Comparison of ENCODE assay signal across 1 cellular context in the genomic region with DNA sequence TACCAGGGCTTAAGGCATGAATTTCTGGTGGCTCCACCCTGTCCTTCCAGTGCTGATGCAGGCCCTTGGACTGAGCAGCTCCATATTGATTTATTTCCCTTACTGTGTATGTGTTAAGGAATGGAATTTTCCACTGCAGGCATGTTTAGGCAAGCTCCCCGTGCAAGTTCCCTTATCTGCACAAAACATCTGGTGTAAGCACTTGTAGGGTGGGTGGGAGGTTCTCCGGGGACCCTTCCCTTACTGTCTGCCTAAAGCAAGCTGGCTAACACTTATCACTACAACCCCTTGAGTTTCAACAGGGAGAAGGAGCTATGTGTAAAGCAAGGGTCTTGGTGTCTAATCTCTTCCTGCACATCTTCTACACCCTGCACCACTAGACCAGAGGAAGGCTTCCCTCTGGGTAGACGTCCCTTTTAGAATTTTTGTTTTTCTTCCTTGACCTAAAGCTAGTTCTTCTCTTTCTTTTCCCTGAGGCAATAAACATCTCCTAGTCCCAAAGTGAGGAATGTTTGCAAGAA.
TF ChIP-seq lines count a peak whose summit lies in the region.

No MANE protein-coding gene starts in this region.

TF ChIP-seq in K562, 482 proteins besides CTCF, POLR2A, EP300 and RAD21 (continued from another document):
- TF ChIP-seq, protein P1, sequence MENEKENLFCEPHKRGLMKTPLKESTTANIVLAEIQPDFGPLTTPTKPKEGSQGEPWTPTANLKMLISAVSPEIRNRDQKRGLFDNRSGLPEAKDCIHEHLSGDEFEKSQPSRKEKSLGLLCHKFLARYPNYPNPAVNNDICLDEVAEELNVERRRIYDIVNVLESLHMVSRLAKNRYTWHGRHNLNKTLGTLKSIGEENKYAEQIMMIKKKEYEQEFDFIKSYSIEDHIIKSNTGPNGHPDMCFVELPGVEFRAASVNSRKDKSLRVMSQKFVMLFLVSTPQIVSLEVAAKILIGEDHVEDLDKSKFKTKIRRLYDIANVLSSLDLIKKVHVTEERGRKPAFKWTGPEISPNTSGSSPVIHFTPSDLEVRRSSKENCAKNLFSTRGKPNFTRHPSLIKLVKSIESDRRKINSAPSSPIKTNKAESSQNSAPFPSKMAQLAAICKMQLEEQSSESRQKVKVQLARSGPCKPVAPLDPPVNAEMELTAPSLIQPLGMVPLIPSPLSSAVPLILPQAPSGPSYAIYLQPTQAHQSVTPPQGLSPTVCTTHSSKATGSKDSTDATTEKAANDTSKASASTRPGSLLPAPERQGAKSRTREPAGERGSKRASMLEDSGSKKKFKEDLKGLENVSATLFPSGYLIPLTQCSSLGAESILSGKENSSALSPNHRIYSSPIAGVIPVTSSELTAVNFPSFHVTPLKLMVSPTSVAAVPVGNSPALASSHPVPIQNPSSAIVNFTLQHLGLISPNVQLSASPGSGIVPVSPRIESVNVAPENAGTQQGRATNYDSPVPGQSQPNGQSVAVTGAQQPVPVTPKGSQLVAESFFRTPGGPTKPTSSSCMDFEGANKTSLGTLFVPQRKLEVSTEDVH (IDR thresholded peaks at IDR 0.05; ENCODE audit: low read depth, partially characterized antibody), result no peak
- TF ChIP-seq, protein P2, sequence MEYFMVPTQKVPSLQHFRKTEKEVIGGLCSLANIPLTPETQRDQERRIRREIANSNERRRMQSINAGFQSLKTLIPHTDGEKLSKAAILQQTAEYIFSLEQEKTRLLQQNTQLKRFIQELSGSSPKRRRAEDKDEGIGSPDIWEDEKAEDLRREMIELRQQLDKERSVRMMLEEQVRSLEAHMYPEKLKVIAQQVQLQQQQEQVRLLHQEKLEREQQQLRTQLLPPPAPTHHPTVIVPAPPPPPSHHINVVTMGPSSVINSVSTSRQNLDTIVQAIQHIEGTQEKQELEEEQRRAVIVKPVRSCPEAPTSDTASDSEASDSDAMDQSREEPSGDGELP (CRISPR knock-in tag; IDR thresholded peaks at IDR 0.05; ENCODE audit: borderline replicate concordance), result no peak
- no peak for TF ChIP-seq RBBP5 (IDR thresholded peaks at IDR 0.05; ENCODE audit: borderline replicate concordance, insufficient read depth, low read length, poor library complexity, severe bottlenecking)
- TF ChIP-seq, protein P3, sequence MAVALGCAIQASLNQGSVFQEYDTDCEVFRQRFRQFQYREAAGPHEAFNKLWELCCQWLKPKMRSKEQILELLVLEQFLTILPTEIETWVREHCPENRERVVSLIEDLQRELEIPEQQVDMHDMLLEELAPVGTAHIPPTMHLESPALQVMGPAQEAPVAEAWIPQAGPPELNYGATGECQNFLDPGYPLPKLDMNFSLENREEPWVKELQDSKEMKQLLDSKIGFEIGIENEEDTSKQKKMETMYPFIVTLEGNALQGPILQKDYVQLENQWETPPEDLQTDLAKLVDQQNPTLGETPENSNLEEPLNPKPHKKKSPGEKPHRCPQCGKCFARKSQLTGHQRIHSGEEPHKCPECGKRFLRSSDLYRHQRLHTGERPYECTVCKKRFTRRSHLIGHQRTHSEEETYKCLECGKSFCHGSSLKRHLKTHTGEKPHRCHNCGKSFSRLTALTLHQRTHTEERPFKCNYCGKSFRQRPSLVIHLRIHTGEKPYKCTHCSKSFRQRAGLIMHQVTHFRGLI (CRISPR knock-in tag; IDR thresholded peaks at IDR 0.05), result no peak
- no peak for TF ChIP-seq RHOXF2B (CRISPR knock-in tag; conservative IDR thresholded peaks at IDR 0.05)
- no peak for TF ChIP-seq DNMT1 (IDR thresholded peaks at IDR 0.05)
- TF ChIP-seq FOXK1 (CRISPR knock-in tag; IDR thresholded peaks at IDR 0.05; ENCODE audit: borderline replicate concordance), result no peak
- TF ChIP-seq, protein P4, sequence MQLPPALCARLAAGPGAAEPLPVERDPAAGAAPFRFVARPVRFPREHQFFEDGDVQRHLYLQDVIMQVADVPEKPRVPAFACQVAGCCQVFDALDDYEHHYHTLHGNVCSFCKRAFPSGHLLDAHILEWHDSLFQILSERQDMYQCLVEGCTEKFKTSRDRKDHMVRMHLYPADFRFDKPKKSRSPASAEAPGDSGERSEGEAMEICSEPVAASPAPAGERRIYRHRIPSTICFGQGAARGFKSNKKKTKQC (CRISPR knock-in tag; IDR thresholded peaks at IDR 0.05), result no peak
- TF ChIP-seq, protein P5, sequence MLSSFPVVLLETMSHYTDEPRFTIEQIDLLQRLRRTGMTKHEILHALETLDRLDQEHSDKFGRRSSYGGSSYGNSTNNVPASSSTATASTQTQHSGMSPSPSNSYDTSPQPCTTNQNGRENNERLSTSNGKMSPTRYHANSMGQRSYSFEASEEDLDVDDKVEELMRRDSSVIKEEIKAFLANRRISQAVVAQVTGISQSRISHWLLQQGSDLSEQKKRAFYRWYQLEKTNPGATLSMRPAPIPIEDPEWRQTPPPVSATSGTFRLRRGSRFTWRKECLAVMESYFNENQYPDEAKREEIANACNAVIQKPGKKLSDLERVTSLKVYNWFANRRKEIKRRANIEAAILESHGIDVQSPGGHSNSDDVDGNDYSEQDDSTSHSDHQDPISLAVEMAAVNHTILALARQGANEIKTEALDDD (IDR thresholded peaks at IDR 0.05), result no peak
- no peak for TF ChIP-seq KLF1 (tag; IDR thresholded peaks at IDR 0.05)
- TF ChIP-seq, protein P6, sequence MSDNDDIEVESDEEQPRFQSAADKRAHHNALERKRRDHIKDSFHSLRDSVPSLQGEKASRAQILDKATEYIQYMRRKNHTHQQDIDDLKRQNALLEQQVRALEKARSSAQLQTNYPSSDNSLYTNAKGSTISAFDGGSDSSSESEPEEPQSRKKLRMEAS (CRISPR knock-in tag; IDR thresholded peaks at IDR 0.05), result no peak
- TF ChIP-seq, protein P7, sequence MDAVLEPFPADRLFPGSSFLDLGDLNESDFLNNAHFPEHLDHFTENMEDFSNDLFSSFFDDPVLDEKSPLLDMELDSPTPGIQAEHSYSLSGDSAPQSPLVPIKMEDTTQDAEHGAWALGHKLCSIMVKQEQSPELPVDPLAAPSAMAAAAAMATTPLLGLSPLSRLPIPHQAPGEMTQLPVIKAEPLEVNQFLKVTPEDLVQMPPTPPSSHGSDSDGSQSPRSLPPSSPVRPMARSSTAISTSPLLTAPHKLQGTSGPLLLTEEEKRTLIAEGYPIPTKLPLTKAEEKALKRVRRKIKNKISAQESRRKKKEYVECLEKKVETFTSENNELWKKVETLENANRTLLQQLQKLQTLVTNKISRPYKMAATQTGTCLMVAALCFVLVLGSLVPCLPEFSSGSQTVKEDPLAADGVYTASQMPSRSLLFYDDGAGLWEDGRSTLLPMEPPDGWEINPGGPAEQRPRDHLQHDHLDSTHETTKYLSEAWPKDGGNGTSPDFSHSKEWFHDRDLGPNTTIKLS (IDR thresholded peaks at IDR 0.05; ENCODE audit: borderline replicate concordance, low read depth), result no peak
- no peak for TF ChIP-seq ZNF436 (CRISPR knock-in tag; IDR thresholded peaks at IDR 0.05)
- TF ChIP-seq RFX5 (IDR thresholded peaks at IDR 0.05; ENCODE audit: low read depth, low read length), result no peak
- no peak for TF ChIP-seq ZNF431 (CRISPR knock-in tag; IDR thresholded peaks at IDR 0.05)
- peak; percentile 82 for TF ChIP-seq LEF1 (IDR thresholded peaks at IDR 0.05)
- no peak for TF ChIP-seq TAF15 (IDR thresholded peaks at IDR 0.05; ENCODE audit: low read depth, low read length)
- TF ChIP-seq, protein P8, sequence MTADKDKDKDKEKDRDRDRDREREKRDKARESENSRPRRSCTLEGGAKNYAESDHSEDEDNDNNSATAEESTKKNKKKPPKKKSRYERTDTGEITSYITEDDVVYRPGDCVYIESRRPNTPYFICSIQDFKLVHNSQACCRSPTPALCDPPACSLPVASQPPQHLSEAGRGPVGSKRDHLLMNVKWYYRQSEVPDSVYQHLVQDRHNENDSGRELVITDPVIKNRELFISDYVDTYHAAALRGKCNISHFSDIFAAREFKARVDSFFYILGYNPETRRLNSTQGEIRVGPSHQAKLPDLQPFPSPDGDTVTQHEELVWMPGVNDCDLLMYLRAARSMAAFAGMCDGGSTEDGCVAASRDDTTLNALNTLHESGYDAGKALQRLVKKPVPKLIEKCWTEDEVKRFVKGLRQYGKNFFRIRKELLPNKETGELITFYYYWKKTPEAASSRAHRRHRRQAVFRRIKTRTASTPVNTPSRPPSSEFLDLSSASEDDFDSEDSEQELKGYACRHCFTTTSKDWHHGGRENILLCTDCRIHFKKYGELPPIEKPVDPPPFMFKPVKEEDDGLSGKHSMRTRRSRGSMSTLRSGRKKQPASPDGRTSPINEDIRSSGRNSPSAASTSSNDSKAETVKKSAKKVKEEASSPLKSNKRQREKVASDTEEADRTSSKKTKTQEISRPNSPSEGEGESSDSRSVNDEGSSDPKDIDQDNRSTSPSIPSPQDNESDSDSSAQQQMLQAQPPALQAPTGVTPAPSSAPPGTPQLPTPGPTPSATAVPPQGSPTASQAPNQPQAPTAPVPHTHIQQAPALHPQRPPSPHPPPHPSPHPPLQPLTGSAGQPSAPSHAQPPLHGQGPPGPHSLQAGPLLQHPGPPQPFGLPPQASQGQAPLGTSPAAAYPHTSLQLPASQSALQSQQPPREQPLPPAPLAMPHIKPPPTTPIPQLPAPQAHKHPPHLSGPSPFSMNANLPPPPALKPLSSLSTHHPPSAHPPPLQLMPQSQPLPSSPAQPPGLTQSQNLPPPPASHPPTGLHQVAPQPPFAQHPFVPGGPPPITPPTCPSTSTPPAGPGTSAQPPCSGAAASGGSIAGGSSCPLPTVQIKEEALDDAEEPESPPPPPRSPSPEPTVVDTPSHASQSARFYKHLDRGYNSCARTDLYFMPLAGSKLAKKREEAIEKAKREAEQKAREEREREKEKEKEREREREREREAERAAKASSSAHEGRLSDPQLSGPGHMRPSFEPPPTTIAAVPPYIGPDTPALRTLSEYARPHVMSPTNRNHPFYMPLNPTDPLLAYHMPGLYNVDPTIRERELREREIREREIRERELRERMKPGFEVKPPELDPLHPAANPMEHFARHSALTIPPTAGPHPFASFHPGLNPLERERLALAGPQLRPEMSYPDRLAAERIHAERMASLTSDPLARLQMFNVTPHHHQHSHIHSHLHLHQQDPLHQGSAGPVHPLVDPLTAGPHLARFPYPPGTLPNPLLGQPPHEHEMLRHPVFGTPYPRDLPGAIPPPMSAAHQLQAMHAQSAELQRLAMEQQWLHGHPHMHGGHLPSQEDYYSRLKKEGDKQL (CRISPR knock-in tag; IDR thresholded peaks at IDR 0.05; ENCODE audit: borderline replicate concordance), result no peak
- no peak for TF ChIP-seq ZNF354B (CRISPR knock-in tag; IDR thresholded peaks at IDR 0.05)
- no peak for TF ChIP-seq ZNF551 (CRISPR knock-in tag; IDR thresholded peaks at IDR 0.05)
- TF ChIP-seq ZNF785 (CRISPR knock-in tag; IDR thresholded peaks at IDR 0.05), result no peak
- no peak for TF ChIP-seq BMI1 (IDR thresholded peaks at IDR 0.05; ENCODE audit: low read length)
- TF ChIP-seq, protein P9, sequence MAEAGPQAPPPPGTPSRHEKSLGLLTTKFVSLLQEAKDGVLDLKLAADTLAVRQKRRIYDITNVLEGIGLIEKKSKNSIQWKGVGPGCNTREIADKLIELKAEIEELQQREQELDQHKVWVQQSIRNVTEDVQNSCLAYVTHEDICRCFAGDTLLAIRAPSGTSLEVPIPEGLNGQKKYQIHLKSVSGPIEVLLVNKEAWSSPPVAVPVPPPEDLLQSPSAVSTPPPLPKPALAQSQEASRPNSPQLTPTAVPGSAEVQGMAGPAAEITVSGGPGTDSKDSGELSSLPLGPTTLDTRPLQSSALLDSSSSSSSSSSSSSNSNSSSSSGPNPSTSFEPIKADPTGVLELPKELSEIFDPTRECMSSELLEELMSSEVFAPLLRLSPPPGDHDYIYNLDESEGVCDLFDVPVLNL (CRISPR knock-in tag; IDR thresholded peaks at IDR 0.05; ENCODE audit: low read depth), result no peak
- no peak for TF ChIP-seq NFIX (CRISPR knock-in tag; IDR thresholded peaks at IDR 0.05; ENCODE audit: low read depth)
